ENCODE assay signal across 19 cellular contexts in genomic region chr10:21217107-21217506, GRCh38.
"Had no signal": no experiment of that assay in that cellular context is flagged by ENCODE, and none has a peak within 500 bp of the region (broad histone marks: within the 10 kb centered on the region; RNA-seq: fewer than 3 reads in every experiment).

No MANE protein-coding gene starts in this region.

- H3K9me3 Mint-ChIP-seq: activated naive CD4-positive, alpha-beta T cell treated with anti-CD3 and anti-CD28 coated beads, Interleukin-2, amount 50 U/mL, for 72 hours; central memory CD8-positive, alpha-beta T cell; stimulated activated memory B cell treated with anti-CD40 and anti-IgM and Interleukin-4, amounts not matched to agents 10 μg/mL and 1 μg/mL and 100 μg/mL, for 72 hours; type B pancreatic cell had no signal

- H3K27ac Mint-ChIP-seq: activated T-helper 17 cell treated with anti-CD3 and anti-CD28 coated beads, Interleukin-2, amount 50 U/mL, for 72 hours; mesothelial cell of epicardium; natural killer cell; stimulated activated memory B cell treated with anti-CD40 and anti-IgM and Interleukin-4, amounts not matched to agents 10 μg/mL and 1 μg/mL and 100 μg/mL, for 72 hours; type B pancreatic cell; WTC11 had no signal

- H3K4me3 ChIP-seq: coronary artery, right lobe of liver, stomach had no signal

- H3K9me3 ChIP-seq: right lobe of liver had no signal

- DNase-seq: activated T-cell treated with anti-CD3 and anti-CD28 coated beads, Interleukin-2, amount 50 U/mL, for 1 hour; aorta; foreskin fibroblast; kidney; natural killer cell; right lobe of liver; small intestine; stimulated activated CD4-positive, alpha-beta T cell treated with anti-CD3 and anti-CD28 coated beads, Interleukin-2, amount 100 ng/mL, for 24 hours; stomach; T-helper 9 cell had no signal

- ATAC-seq: activated naive CD4-positive, alpha-beta T cell treated with anti-CD3 and anti-CD28 coated beads, Interleukin-2, amount 50 U/mL, for 72 hours; activated T-helper 17 cell treated with anti-CD3 and anti-CD28 coated beads, Interleukin-2, amount 50 U/mL, for 72 hours; left lobe of liver; natural killer cell; right lobe of liver; stimulated activated memory B cell treated with anti-CD40 and anti-IgM and Interleukin-4, amounts not matched to agents 10 μg/mL and 1 μg/mL and 100 μg/mL, for 72 hours; WTC11 had no signal

- H3K4me3 Mint-ChIP-seq: activated T-helper 17 cell treated with anti-CD3 and anti-CD28 coated beads, Interleukin-2, amount 50 U/mL, for 72 hours; central memory CD8-positive, alpha-beta T cell; mesothelial cell of epicardium; natural killer cell; stimulated activated memory B cell treated with anti-CD40 and anti-IgM and Interleukin-4, amounts not matched to agents 10 μg/mL and 1 μg/mL and 100 μg/mL, for 72 hours; type B pancreatic cell; WTC11 had no signal

- H3K27ac ChIP-seq: coronary artery, right lobe of liver, stomach had no signal

- H3K36me3 ChIP-seq: right lobe of liver, stomach had no signal

- H3K27me3 ChIP-seq: right lobe of liver, stomach had no signal

- H3K27me3 Mint-ChIP-seq: central memory CD8-positive, alpha-beta T cell; stimulated activated memory B cell treated with anti-CD40 and anti-IgM and Interleukin-4, amounts not matched to agents 10 μg/mL and 1 μg/mL and 100 μg/mL, for 72 hours; type B pancreatic cell had no signal

- H3K4me1 Mint-ChIP-seq: activated T-helper 17 cell treated with anti-CD3 and anti-CD28 coated beads, Interleukin-2, amount 50 U/mL, for 72 hours; central memory CD8-positive, alpha-beta T cell; natural killer cell; stimulated activated memory B cell treated with anti-CD40 and anti-IgM and Interleukin-4, amounts not matched to agents 10 μg/mL and 1 μg/mL and 100 μg/mL, for 72 hours; WTC11 had no signal

- H3K4me1 ChIP-seq: right lobe of liver, stomach had no signal

- H3K36me3 Mint-ChIP-seq: activated naive CD4-positive, alpha-beta T cell treated with anti-CD3 and anti-CD28 coated beads, Interleukin-2, amount 50 U/mL, for 72 hours; mesothelial cell of epicardium; natural killer cell; stimulated activated memory B cell treated with anti-CD40 and anti-IgM and Interleukin-4, amounts not matched to agents 10 μg/mL and 1 μg/mL and 100 μg/mL, for 72 hours; type B pancreatic cell had no signal
